In genomic region chr6:160697826-160698225, GRCh38 we compare ENCODE assay signal across 32 cellular contexts. TPM values are rescaled to one million over a fixed set of nuclear protein-coding genes. Genes with fewer than 3 reads are reported as not detected.
DNase-seq lines count a peak whose midpoint lies in the region; ATAC-seq, FAIRE-seq and TF ChIP-seq lines count a peak whose summit lies in the region.
"Had no signal": no experiment of that assay in that cellular context is flagged by ENCODE, and none has a peak within 500 bp of the region (broad histone marks: within the 10 kb centered on the region; RNA-seq: fewer than 3 reads in every experiment).

No MANE protein-coding gene starts in this region.

- peak overlapping the region; percentile 7 to 28 for H3K4me3 ChIP-seq in kidney (ENCODE audit: low read length in 2 of 2)
- no peak overlapping the region for H3K4me3 ChIP-seq in HepG2 (replicated peaks in 1 of 3; ENCODE audit: insufficient read depth in 1 of 3, low read depth in 2 of 3, low read length in 3 of 3)
- H3K4me3 ChIP-seq in right lobe of liver = peak overlapping the region in 2 of 3 donors; percentile 32 to 41
- H3K4me3 ChIP-seq: BLaER1, GM12878 had no signal

- 4% methylated on average over 6 of the region's 6 CpGs for WGBS in HepG2 (ENCODE audit: low lambda C conversion rate)
- WGBS in right lobe of liver (ENCODE audit: insufficient coverage, low coverage, low lambda C conversion rate, missing lambda C conversion rate) = 39% methylated on average over 6 of the region's 6 CpGs

- H2AFZ ChIP-seq in HepG2 (ENCODE audit: low read length) = no peak overlapping the region

- POLR2A ChIA-PET in HepG2 (lab: Yijun Ruan, JAX) = no interaction called here

- no peak for TF ChIP-seq POLR2A in HepG2 (IDR thresholded peaks at IDR 0.05; ENCODE audit: insufficient read depth in 1 of 2, low read depth in 2 of 2, low read length in 2 of 2)
- no peak for TF ChIP-seq POLR2A in right lobe of liver (IDR thresholded peaks at IDR 0.05)

- peaks cover 4 to 7% (median 7%) of the 10 kb centered on the region in 3 donors for H3K27me3 Mint-ChIP-seq in immature natural killer cell (ENCODE audit: low read depth in 3 of 3)

- H3K9ac ChIP-seq in kidney (ENCODE audit: low read length in 2 of 2) = no peak overlapping the region
- H3K9ac ChIP-seq in HepG2 (ENCODE audit: insufficient read depth, low read depth, low read length) = no peak overlapping the region
- H3K9ac ChIP-seq: BLaER1 had no signal

- H3K4me1 ChIP-seq in kidney (ENCODE audit: control insufficient read depth in 1 of 2, insufficient read depth in 1 of 2, low read depth in 1 of 2, low read length in 2 of 2) (no peaks in the 10 kb centered on the region), HepG2 (ENCODE audit: insufficient read depth, low read length) (peaks cover 46% of the 10 kb centered on the region), right lobe of liver (peaks cover 0 to 39% (median 7%) of the 10 kb centered on the region in 4 donors)
- H3K4me1 ChIP-seq: BE2C, BLaER1 had no signal

- no peaks in the 10 kb centered on the region for H3K79me2 ChIP-seq in HepG2 (ENCODE audit: insufficient read depth, low read length)

- H3K27ac ChIP-seq in kidney (ENCODE audit: low read depth in 2 of 2, low read length in 2 of 2) = peak overlapping the region in 1 of 2 donors; percentile 4
- peak overlapping the region; percentile 53 for H3K27ac ChIP-seq in HepG2 (ENCODE audit: extremely low read length, insufficient read depth, low read length)
- H3K27ac ChIP-seq in right lobe of liver = peak overlapping the region; percentile 28 to 86 (median 67)
- H3K27ac ChIP-seq: BLaER1 had no signal

- no peak for FAIRE-seq in kidney (lab: Jason Lieb, UNC)
- no peak for FAIRE-seq in HepG2 (lab: Jason Lieb, UNC)
- FAIRE-seq: A204.1, GM12878, GM12892, GM18507 had no signal

- DNase-seq in kidney = no peak
- no peak for DNase-seq in HepG2 (ENCODE audit: low spot score)
- DNase-seq in right lobe of liver = peak in 1 of 3 donors; percentile 67
- no peak for DNase-seq in immature natural killer cell
- no peak for DNase-seq in NCI-H446 treated with DMSO at 0.1 percent for 48 hours (lab: John Stamatoyannopoulos, UW)
- no peak for DNase-seq in HT-29 (ENCODE audit: low spot score)
- DNase-seq: 8988T; ACHN; BE2C; C1 segment of cervical spinal cord; CD4-positive, alpha-beta memory T cell; CD4-positive, CD25-positive, alpha-beta regulatory T cell; CD8-positive, alpha-beta memory T cell; COR-L47; DMS 273 treated with DMSO at 0.1 percent for 48 hours; DMS153; DMS53; DMS79; DND-41; EL; GDM1 had no signal

- H3K9me3 ChIP-seq in kidney (ENCODE audit: control insufficient read depth in 1 of 2, low read length in 2 of 2) = no peaks in the 10 kb centered on the region
- no peaks in the 10 kb centered on the region for H3K9me3 ChIP-seq in HepG2 (ENCODE audit: low read length)
- H3K9me3 ChIP-seq in right lobe of liver = no peaks in the 10 kb centered on the region
- H3K9me3 ChIP-seq: BE2C, BLaER1 had no signal

- TF ChIP-seq RAD21 in HepG2 (CRISPR knock-in tag; IDR thresholded peaks at IDR 0.05) = no peak

- no peaks in the 10 kb centered on the region for H3K36me3 Mint-ChIP-seq in immature natural killer cell
- H3K36me3 Mint-ChIP-seq: CD14-positive monocyte; CD4-positive, alpha-beta memory T cell; CD4-positive, CD25-positive, alpha-beta regulatory T cell had no signal

- in situ Hi-C loops in HepG2 (cut with HindIII; ENCODE audit: extremely low pct_ligation_motif_present, low pct_unique_long_range_greater_than_20kb) = no loop called here

- no peaks in the 10 kb centered on the region for H4K20me1 ChIP-seq in HepG2 (ENCODE audit: insufficient read depth, low read length)
- H4K20me1 ChIP-seq: BLaER1 had no signal

- peak; percentile 88 for ATAC-seq in HepG2
- ATAC-seq in right lobe of liver = peak; percentile 63 to 80 (median 70)
- ATAC-seq in GM19455 (IDR thresholded peaks at IDR 0.05; ENCODE audit: unreplicated experiment) = no peak
- ATAC-seq: GM12878 had no signal

- BruUV-seq in HepG2 (replicated peaks; lab: Mats Ljungman, UMichigan) = no TSS peak

- H3K4me1 Mint-ChIP-seq in immature natural killer cell = no peaks in the 10 kb centered on the region
- H3K4me1 Mint-ChIP-seq: CD14-positive monocyte; CD4-positive, alpha-beta memory T cell; CD4-positive, CD25-positive, alpha-beta regulatory T cell; CD8-positive, alpha-beta memory T cell had no signal

- H3K4me2 ChIP-seq in HepG2 (ENCODE audit: low read depth, low read length) = peak overlapping the region; percentile 20
- H3K4me2 ChIP-seq: BLaER1 had no signal

- no peaks in the 10 kb centered on the region for H3K27me3 ChIP-seq in HepG2 (ENCODE audit: control insufficient read depth in 1 of 2, insufficient read depth in 2 of 2, low read length in 2 of 2)
- no peaks in the 10 kb centered on the region for H3K27me3 ChIP-seq in right lobe of liver
- H3K27me3 ChIP-seq: BE2C, BLaER1 had no signal

- no peak overlapping the region for H3K4me3 Mint-ChIP-seq in immature natural killer cell
- H3K4me3 Mint-ChIP-seq: CD14-positive monocyte; CD4-positive, alpha-beta memory T cell; CD4-positive, CD25-positive, alpha-beta regulatory T cell; CD8-positive, alpha-beta memory T cell had no signal

- TF ChIP-seq EP300 in HepG2 (IDR thresholded peaks at IDR 0.05; ENCODE audit: low read depth in 2 of 2, low read length in 2 of 2) = peak in 1 of 2 experiments; percentile 75; a peak in 1 of 4 replicates
- TF ChIP-seq EP300 in HepG2 (CRISPR knock-in tag; IDR thresholded peaks at IDR 0.05; ENCODE audit: borderline replicate concordance) = no peak

- TF ChIP-seq CTCF in kidney (IDR thresholded peaks at IDR 0.05; ENCODE audit: borderline replicate concordance, extremely low read depth, insufficient read depth) = no peak
- no peak for TF ChIP-seq CTCF in HepG2 (CRISPR knock-in tag; IDR thresholded peaks at IDR 0.05)
- TF ChIP-seq CTCF in right lobe of liver (IDR thresholded peaks at IDR 0.05) = no peak

- intact Hi-C loops in kidney (cut with DNase I) (no loop called here), HepG2 (cut with micrococcal nuclease; ENCODE audit: unreplicated experiment) (no loop called here), right lobe of liver (cut with DNase I) (no loop called here)

- no peak overlapping the region for H3K27ac Mint-ChIP-seq in immature natural killer cell
- H3K27ac Mint-ChIP-seq: CD14-positive monocyte; CD8-positive, alpha-beta memory T cell had no signal

- H3K36me3 ChIP-seq in kidney (ENCODE audit: control insufficient read depth in 1 of 2, insufficient read depth in 2 of 2, low read length in 2 of 2) = no peaks in the 10 kb centered on the region
- no peaks in the 10 kb centered on the region for H3K36me3 ChIP-seq in HepG2 (replicated peaks in 1 of 2; ENCODE audit: control insufficient read depth in 1 of 2, insufficient read depth in 2 of 2, low read length in 2 of 2)
- H3K36me3 ChIP-seq in right lobe of liver = no peaks in the 10 kb centered on the region
- H3K36me3 ChIP-seq: BE2C, BLaER1 had no signal

- CTCF ChIA-PET in HepG2 (lab: Yijun Ruan, JAX; ENCODE audit: low intra/inter-chr PET ratio, low total read pairs) = no interaction called here

- H3K9me3 Mint-ChIP-seq in immature natural killer cell = no peaks in the 10 kb centered on the region
- H3K9me3 Mint-ChIP-seq: CD8-positive, alpha-beta memory T cell had no signal

RNA-seq across cellular contexts. Expression of gene PLG, which starts 4.2 kb away (rescaled TPM):
- total RNA-seq in kidney = 2.4 TPM
- polyA plus RNA-seq in kidney (ENCODE audit: insufficient read depth, low read depth, low replicate concordance) = 211 TPM
- 3.9 and 10.7 TPM in 2 replicates for total RNA-seq in HepG2 (2016; rRNA removed; fragmentation: Illumina TruSeq; extraction: Trizol)
- total RNA-seq in HepG2 (2016; cell fraction: cytosol; rRNA removed; fragmentation: Illumina TruSeq; extraction: Trizol; ENCODE audit: low read depth) = 0.51 and 1.9 TPM in 2 replicates
- 4.4 and 9.6 TPM in 2 replicates for total RNA-seq in HepG2 (2016; cell fraction: insoluble cytoplasmic fraction; rRNA removed; fragmentation: Illumina TruSeq; extraction: Trizol)
- 1.3 and 2.2 TPM in 2 replicates for total RNA-seq in HepG2 (2016; cell fraction: membrane; rRNA removed; fragmentation: Illumina TruSeq; extraction: Trizol)
- total RNA-seq in HepG2 (2016; cell fraction: nucleus; rRNA removed; fragmentation: Illumina TruSeq; extraction: Trizol) = 6.5 and 9.4 TPM in 2 replicates
- polyA plus RNA-seq in HepG2 (2011; rRNA removed) = 1.7 and 5.7 TPM in 2 replicates
- polyA plus RNA-seq in HepG2 (2011; cell fraction: cytosol; rRNA removed) = 0.83 and 2.5 TPM in 2 replicates
- 1.8 and 4.6 TPM in 2 replicates for polyA plus RNA-seq in HepG2 (2011; cell fraction: nucleus; rRNA removed)
- 28.1 and 198 TPM in 2 replicates for polyA plus RNA-seq in HepG2 (2012)
- polyA plus RNA-seq in HepG2 (2016; cell fraction: cytosol; fragmentation: Illumina TruSeq; extraction: Trizol; ENCODE audit: low read depth) = 0.25 and 0.66 TPM in 2 replicates
- 4.9 TPM in 2 replicates for polyA plus RNA-seq in HepG2 (2016; cell fraction: insoluble cytoplasmic fraction; fragmentation: Illumina TruSeq; extraction: Trizol; ENCODE audit: low read depth)
- 0.73 and 1.2 TPM in 2 replicates for polyA plus RNA-seq in HepG2 (2016; cell fraction: membrane; fragmentation: Illumina TruSeq; extraction: Trizol; ENCODE audit: low read depth)
- polyA plus RNA-seq in HepG2 (2016; cell fraction: nucleus; fragmentation: Illumina TruSeq; extraction: Trizol; ENCODE audit: insufficient read depth, low read depth) = 10.2 and 10.7 TPM in 2 replicates
- 1.7 TPM in 1 of 2 replicates, not detected in the other for polyA minus RNA-seq in HepG2 (2011; rRNA and poly(A)+ RNA removed; ENCODE audit: low replicate concordance)
- 1.8 TPM in 2 replicates for polyA minus RNA-seq in HepG2 (2011; cell fraction: cytosol; rRNA and poly(A)+ RNA removed)
- polyA minus RNA-seq in HepG2 (2011; cell fraction: nucleus; rRNA and poly(A)+ RNA removed) = 1.8 and 6.1 TPM in 2 replicates
- total RNA-seq in right lobe of liver = 1,000 to 10,000 TPM in 4 of 6 experiments, 100 to 1,000 TPM in 2; 756 to 3,432 (median 1,885) TPM
- not detected for polyA plus RNA-seq in immature natural killer cell
- total RNA-seq in HT-29 (2014; rRNA removed; shearing (Covaris generic)) = not detected in 2 replicates
- total RNA-seq: A673; CD4-positive, CD25-positive, alpha-beta regulatory T cell; Daoy; G401 had no signal
- polyA plus RNA-seq: AG04450; CD14-positive monocyte; CD4-positive, alpha-beta memory T cell; CD4-positive, CD25-positive, alpha-beta regulatory T cell; CD8-positive, alpha-beta memory T cell had no signal

RNA-seq across cellular contexts. Expression of gene LPA, which starts 33.8 kb away (rescaled TPM):
- not detected for total RNA-seq in kidney
- polyA plus RNA-seq in kidney (ENCODE audit: insufficient read depth, low read depth, low replicate concordance) = not detected
- total RNA-seq in HepG2 (2016; rRNA removed; fragmentation: Illumina TruSeq; extraction: Trizol) = not detected in 2 replicates
- total RNA-seq in HepG2 (2016; cell fraction: cytosol; rRNA removed; fragmentation: Illumina TruSeq; extraction: Trizol; ENCODE audit: low read depth) = not detected in 2 replicates
- total RNA-seq in HepG2 (2016; cell fraction: insoluble cytoplasmic fraction; rRNA removed; fragmentation: Illumina TruSeq; extraction: Trizol) = 0.06 TPM in 1 of 2 replicates, not detected in the other
- not detected in 2 replicates for total RNA-seq in HepG2 (2016; cell fraction: membrane; rRNA removed; fragmentation: Illumina TruSeq; extraction: Trizol)
- not detected in 2 replicates for total RNA-seq in HepG2 (2016; cell fraction: nucleus; rRNA removed; fragmentation: Illumina TruSeq; extraction: Trizol)
- polyA plus RNA-seq in HepG2 (2011; rRNA removed) = 0.04 TPM in 1 of 2 replicates, not detected in the other
- not detected in 2 replicates for polyA plus RNA-seq in HepG2 (2011; cell fraction: cytosol; rRNA removed)
- polyA plus RNA-seq in HepG2 (2011; cell fraction: nucleus; rRNA removed) = 0.14 and 0.28 TPM in 2 replicates
- polyA plus RNA-seq in HepG2 (2012) = 0.08 TPM in 1 of 2 replicates, not detected in the other
- polyA plus RNA-seq in HepG2 (2016; cell fraction: cytosol; fragmentation: Illumina TruSeq; extraction: Trizol; ENCODE audit: low read depth) = not detected in 2 replicates
- not detected in 2 replicates for polyA plus RNA-seq in HepG2 (2016; cell fraction: insoluble cytoplasmic fraction; fragmentation: Illumina TruSeq; extraction: Trizol; ENCODE audit: low read depth)
- not detected in 2 replicates for polyA plus RNA-seq in HepG2 (2016; cell fraction: membrane; fragmentation: Illumina TruSeq; extraction: Trizol; ENCODE audit: low read depth)
- not detected in 2 replicates for polyA plus RNA-seq in HepG2 (2016; cell fraction: nucleus; fragmentation: Illumina TruSeq; extraction: Trizol; ENCODE audit: insufficient read depth, low read depth)
- polyA minus RNA-seq in HepG2 (2011; rRNA and poly(A)+ RNA removed; ENCODE audit: low replicate concordance) = not detected in 2 replicates
- not detected in 2 replicates for polyA minus RNA-seq in HepG2 (2011; cell fraction: cytosol; rRNA and poly(A)+ RNA removed)
- 0.26 and 0.37 TPM in 2 replicates for polyA minus RNA-seq in HepG2 (2011; cell fraction: nucleus; rRNA and poly(A)+ RNA removed)
- total RNA-seq in right lobe of liver = 100 to 1,000 TPM in 4 of 6 experiments, 10 to 100 TPM in 2; 13.5 to 442 (median 184) TPM
- polyA plus RNA-seq in immature natural killer cell = not detected
- not detected in 2 replicates for total RNA-seq in HT-29 (2014; rRNA removed; shearing (Covaris generic))
- total RNA-seq: A673; CD4-positive, alpha-beta memory T cell; CD4-positive, CD25-positive, alpha-beta regulatory T cell; CD8-positive, alpha-beta memory T cell; Daoy; G401 had no signal
- polyA plus RNA-seq: AG04450; CD14-positive monocyte; CD4-positive, alpha-beta memory T cell; CD4-positive, CD25-positive, alpha-beta regulatory T cell; CD8-positive, alpha-beta memory T cell had no signal

Comparison
In these comparisons a context has a peak if more than half of its experiments do, and no peak if none do; other contexts are left out.
1. H3K4me3 ChIP-seq: peak in kidney (2 of 2) and right lobe of liver (2 of 3); none in HepG2 (0 of 3).
2. RNA of gene PLG, which starts 4.2 kb away (total RNA-seq): 756 to 3,432 TPM in right lobe of liver; 0.51 to 10.7 TPM in HepG2, 2.4 TPM in kidney (single experiment) and not detected in HT-29; every median in the first group is over 10 times any median in the second.
3. RNA of gene LPA, which starts 33.8 kb away (total RNA-seq): 13.5 to 442 TPM in right lobe of liver; not detected in kidney (single experiment), 0.06 TPM in HepG2 and not detected in HT-29; every median in the first group is over 10 times any median in the second.